Comparison of ENCODE assay signal across 8 cellular contexts in genomic region chr21:44940116-44940631, GRCh38.
A peak's percentile ranks its signal among the peaks of the same experiment; 100 is the strongest.
DNase-seq lines count a peak whose midpoint lies in the region; ATAC-seq and TF ChIP-seq lines count a peak whose summit lies in the region.

No MANE protein-coding gene starts in this region.

- H3K27me3 Mint-ChIP-seq in dendritic cell treated with granulocyte-macrophage colony-stimulating factor and Interleukin-4, amounts not matched to agents 40 ng/mL and 50 ng/mL, for 4 days: no peaks in the 10 kb centered on the region

- H3K27ac Mint-ChIP-seq in dendritic cell treated with granulocyte-macrophage colony-stimulating factor and Interleukin-4, amounts not matched to agents 40 ng/mL and 50 ng/mL, for 4 days: peak overlapping the region; percentile 88

- peak; percentile 61 for DNase-seq in COLO668 (lab: John Stamatoyannopoulos, UW; ENCODE audit: unreplicated experiment)
- peak; percentile 37 for DNase-seq in MM.1S
- DNase-seq in DMS153 (lab: John Stamatoyannopoulos, UW): no peak
- DNase-seq in kidney glomerular epithelial cell (lab: John Stamatoyannopoulos, UW): no peak
- no peak for DNase-seq in ecto neural progenitor cell (ENCODE audit: low spot score)

- peak overlapping the region; percentile 85 for H3K4me3 Mint-ChIP-seq in dendritic cell treated with granulocyte-macrophage colony-stimulating factor and Interleukin-4, amounts not matched to agents 40 ng/mL and 50 ng/mL, for 4 days

- peak; percentile 31 for ATAC-seq in GM21717 (IDR thresholded peaks at IDR 0.05; ENCODE audit: unreplicated experiment)

- H2AFZ ChIP-seq in MM.1S (ENCODE audit: low read length): peak overlapping the region; percentile 98

- intact Hi-C loops in dendritic cell treated with granulocyte-macrophage colony-stimulating factor and Interleukin-4, amounts not matched to agents 40 ng/mL and 50 ng/mL, for 4 days (cut with micrococcal nuclease): no loop called here

- no peaks in the 10 kb centered on the region for H3K9me2 ChIP-seq in MM.1S (replicated peaks; ENCODE audit: insufficient read depth, low read length)

- H4K20me1 ChIP-seq in MM.1S (ENCODE audit: insufficient read depth, low read length): no peaks in the 10 kb centered on the region; the same call in 1 of the 2 replicates

- H3F3A ChIP-seq in MM.1S (ENCODE audit: insufficient read depth, low read length): no peaks in the 10 kb centered on the region

- H3K9me3 ChIP-seq in MM.1S (replicated peaks; ENCODE audit: insufficient read depth, low read length) (no peaks in the 10 kb centered on the region), mucosa of rectum (ENCODE audit: control insufficient read depth in 2 of 2, low read length in 2 of 2) (no peaks in the 10 kb centered on the region)

- H3K36me3 ChIP-seq in MM.1S (replicated peaks; ENCODE audit: insufficient read depth, low read length) (0 out of 2 replicates have a peak, but pooled peaks cover 5% of the 10 kb centered on the region), mucosa of rectum (ENCODE audit: control insufficient read depth in 2 of 2, insufficient read depth in 2 of 2, low read length in 2 of 2) (peaks cover 9 to 22% of the 10 kb centered on the region in 2 donors)

- no peaks in the 10 kb centered on the region for H3K9me3 Mint-ChIP-seq in dendritic cell treated with granulocyte-macrophage colony-stimulating factor and Interleukin-4, amounts not matched to agents 40 ng/mL and 50 ng/mL, for 4 days

- H3K9ac ChIP-seq in MM.1S (ENCODE audit: low read length) (peak overlapping the region; percentile 71), mucosa of rectum (ENCODE audit: low read depth in 1 of 2, low read length in 2 of 2) (peak overlapping the region; percentile 72 to 74)

- TF ChIP-seq CTCF in MM.1S (IDR thresholded peaks at IDR 0.05; ENCODE audit: low read length): no peak

- H3K4me3 ChIP-seq in MM.1S (ENCODE audit: low read length): peak overlapping the region; percentile 100
- peak overlapping the region; percentile 82 to 91 for H3K4me3 ChIP-seq in mucosa of rectum (ENCODE audit: low read length in 2 of 2)

- H3K27ac ChIP-seq in MM.1S (ENCODE audit: low read length) (no peak overlapping the region), mucosa of rectum (ENCODE audit: low read depth in 2 of 2, low read length in 2 of 2) (peak overlapping the region in 1 of 2 donors; percentile 9)

- H3K4me1 ChIP-seq in MM.1S (ENCODE audit: low read length): peaks cover 11% of the 10 kb centered on the region; the same call in 1 of the 2 replicates
- peaks cover 13 to 28% of the 10 kb centered on the region in 2 donors for H3K4me1 ChIP-seq in mucosa of rectum (ENCODE audit: control insufficient read depth in 2 of 2, insufficient read depth in 2 of 2, low read length in 2 of 2)

- H3K79me2 ChIP-seq in MM.1S (ENCODE audit: low read length): peaks cover 50% of the 10 kb centered on the region

- H3K4me1 Mint-ChIP-seq in dendritic cell treated with granulocyte-macrophage colony-stimulating factor and Interleukin-4, amounts not matched to agents 40 ng/mL and 50 ng/mL, for 4 days (ENCODE audit: low read depth): peaks cover 47% of the 10 kb centered on the region

- peaks cover 39% of the 10 kb centered on the region for H3K36me3 Mint-ChIP-seq in dendritic cell treated with granulocyte-macrophage colony-stimulating factor and Interleukin-4, amounts not matched to agents 40 ng/mL and 50 ng/mL, for 4 days (ENCODE audit: low read depth)

- H3K4me2 ChIP-seq in MM.1S (ENCODE audit: low read depth, low read length): peak overlapping the region; percentile 65

- H3K27me3 ChIP-seq in MM.1S (replicated peaks; ENCODE audit: insufficient read depth, low read length): peaks cover 37% of the 10 kb centered on the region
- no peaks in the 10 kb centered on the region for H3K27me3 ChIP-seq in mucosa of rectum (ENCODE audit: control insufficient read depth in 2 of 2, insufficient read depth in 2 of 2, low read length in 2 of 2)

Comparison
In these comparisons a context has a peak if more than half of its experiments do, and no peak if none do; other contexts are left out.
1. DNase-seq: peak in COLO668 (single experiment) and MM.1S (single experiment); none in DMS153 (single experiment), kidney glomerular epithelial cell (single experiment) and ecto neural progenitor cell (single experiment).